22 cellular contexts compared by ENCODE assay signal in the genomic region with DNA sequence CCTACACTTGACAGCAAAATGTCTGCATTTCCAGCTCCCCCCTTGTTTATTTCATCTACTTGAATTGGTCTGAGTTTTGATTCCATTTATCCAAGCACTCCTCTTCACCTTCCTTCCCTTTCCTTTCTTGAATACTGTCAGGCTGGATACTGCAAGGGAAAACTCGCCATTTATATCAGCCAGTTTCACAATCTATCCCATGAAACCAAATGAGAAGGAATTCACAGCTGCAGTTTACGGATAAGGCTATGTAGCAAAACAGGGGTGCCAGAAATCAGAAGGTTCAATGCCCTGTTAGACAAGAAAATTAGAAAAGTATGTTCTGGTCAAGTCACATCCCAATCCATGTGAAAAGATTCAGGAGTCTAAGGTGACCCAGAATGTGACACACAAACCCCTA. TPM values are rescaled to one million over a fixed set of nuclear protein-coding genes. Genes with fewer than 3 reads are reported as not detected.
DNase-seq lines count a peak whose midpoint lies in the region; ATAC-seq, FAIRE-seq and TF ChIP-seq lines count a peak whose summit lies in the region.
"Had no signal": no experiment of that assay in that cellular context is flagged by ENCODE, and none has a peak within 500 bp of the region (broad histone marks: within the 10 kb centered on the region; RNA-seq: fewer than 3 reads in every experiment).

No MANE protein-coding gene starts in this region.

- H2AFZ ChIP-seq in Karpas-422 (ENCODE audit: low read length) (no peak overlapping the region), GM12878 (ENCODE audit: control insufficient read depth, low read depth, low read length) (no peak overlapping the region)

- no peaks in the 10 kb centered on the region for H3K9me3 ChIP-seq in Karpas-422 (ENCODE audit: low read length)
- H3K9me3 ChIP-seq in GM12878 (replicated peaks; ENCODE audit: control insufficient read depth, insufficient read depth, low read length): no peaks in the 10 kb centered on the region
- no peaks in the 10 kb centered on the region for H3K9me3 ChIP-seq in gastrocnemius medialis
- H3K9me3 ChIP-seq in CD8-positive, alpha-beta T cell (ENCODE audit: low read length): no peaks in the 10 kb centered on the region
- H3K9me3 ChIP-seq: heart left ventricle had no signal

- H3K36me3 ChIP-seq in Karpas-422 (ENCODE audit: insufficient read depth, low read length) (no peaks in the 10 kb centered on the region), GM12878 (ENCODE audit: control insufficient read depth in 2 of 2, insufficient read depth in 2 of 2, low read length in 1 of 2) (no peaks in the 10 kb centered on the region), gastrocnemius medialis (no peaks in the 10 kb centered on the region)
- H3K36me3 ChIP-seq in CD8-positive, alpha-beta T cell (ENCODE audit: insufficient read depth, low read length): no peaks in the 10 kb centered on the region
- H3K36me3 ChIP-seq: heart left ventricle had no signal

- no peak for TF ChIP-seq CTCF in GM12878 (IDR thresholded peaks at IDR 0.05 in 2 of 3, conservative IDR thresholded peaks at IDR 0.05 in 1 of 3; ENCODE audit: control insufficient read depth in 2 of 3, extremely low read depth in 1 of 3, insufficient read depth in 1 of 3, low read depth in 3 of 3, low read length in 3 of 3)
- no peak for TF ChIP-seq CTCF in gastrocnemius medialis (IDR thresholded peaks at IDR 0.05 in 4 of 5, conservative IDR thresholded peaks at IDR 0.05 in 1 of 5)
- no peak for TF ChIP-seq CTCF in CD8-positive, alpha-beta T cell (IDR thresholded peaks at IDR 0.05)

- no peak for TF ChIP-seq EP300 in GM12878 (IDR thresholded peaks at IDR 0.05; ENCODE audit: borderline replicate concordance in 1 of 2, control insufficient read depth in 1 of 2, low read depth in 2 of 2, low read length in 2 of 2)

- H4K20me1 ChIP-seq in Karpas-422 (ENCODE audit: insufficient read depth, low read depth, low read length) (no peaks in the 10 kb centered on the region), GM12878 (ENCODE audit: control insufficient read depth, insufficient read depth) (no peaks in the 10 kb centered on the region)

- peak overlapping the region; percentile 96 for H3K27ac Mint-ChIP-seq in activated T-cell treated with anti-CD3 and anti-CD28 coated beads, Interleukin-2, amount 50 U/mL, for 24 hours
- no peak overlapping the region for H3K27ac Mint-ChIP-seq in CD8-positive, alpha-beta T cell

- FAIRE-seq in GM12878 (lab: Jason Lieb, UNC): no peak
- FAIRE-seq: D721Med, H1 had no signal

- no TSS peak for BruUV-seq in GM12878 (replicated peaks; lab: Mats Ljungman, UMichigan)

- no peak for TF ChIP-seq POLR2A in GM12878 (IDR thresholded peaks at IDR 0.05; ENCODE audit: low read depth, low read length)
- TF ChIP-seq POLR2A in gastrocnemius medialis (IDR thresholded peaks at IDR 0.05): no peak

- POLR2A ChIA-PET in GM12878 (lab: Charles Lee): interaction anchor here (1.0 to 2.3 kb wide), 2 partner anchors 27 to 29 kb away, joined by 3 to 8 read pairs; a partner anchor contains a TSS
- POLR2A ChIA-PET in CD8-positive, alpha-beta T cell (lab: Charles Lee): no interaction called here

- H3K4me3 ChIP-seq in Karpas-422 (ENCODE audit: low read length) (no peak overlapping the region), GM12878 (no peak overlapping the region), gastrocnemius medialis (no peak overlapping the region)
- H3K4me3 ChIP-seq in CD8-positive, alpha-beta T cell (ENCODE audit: low read depth, low read length): no peak overlapping the region
- H3K4me3 ChIP-seq: heart left ventricle had no signal

- peaks cover 96% of the 10 kb centered on the region for H3K79me2 ChIP-seq in Karpas-422 (ENCODE audit: low read length)
- H3K79me2 ChIP-seq in GM12878 (ENCODE audit: control insufficient read depth, insufficient read depth, low read length): peaks cover 67% of the 10 kb centered on the region

- no peaks in the 10 kb centered on the region for H3K9me2 ChIP-seq in Karpas-422 (replicated peaks; ENCODE audit: insufficient read depth, low read length)

- no peaks in the 10 kb centered on the region for H3K27me3 Mint-ChIP-seq in activated T-cell treated with anti-CD3 and anti-CD28 coated beads, Interleukin-2, amount 50 U/mL, for 24 hours
- no peaks in the 10 kb centered on the region for H3K27me3 Mint-ChIP-seq in CD8-positive, alpha-beta T cell (ENCODE audit: low read depth)

- peaks cover 35% of the 10 kb centered on the region for H3K36me3 Mint-ChIP-seq in activated T-cell treated with anti-CD3 and anti-CD28 coated beads, Interleukin-2, amount 50 U/mL, for 24 hours (ENCODE audit: low read depth)
- H3K36me3 Mint-ChIP-seq in CD8-positive, alpha-beta T cell: no peaks in the 10 kb centered on the region

- H3K9me3 Mint-ChIP-seq in activated T-cell treated with anti-CD3 and anti-CD28 coated beads, Interleukin-2, amount 50 U/mL, for 24 hours: peaks cover 3% of the 10 kb centered on the region
- H3K9me3 Mint-ChIP-seq in CD8-positive, alpha-beta T cell: no peaks in the 10 kb centered on the region

- SMC1A ChIA-PET in GM12878 (lab: Charles Lee; ENCODE audit: uncharacterized antibody, unreplicated experiment): interaction anchor here (1.2 to 3.8 kb wide), 5 partner anchors 10 to 29 kb away, joined by 3 to 20 read pairs (median 6); a partner anchor contains a TSS

- 91% methylated on average over 2 of the region's 2 CpGs for WGBS in GM12878 (ENCODE audit: insufficient coverage, insufficient replicate concordance, low lambda C conversion rate, missing lambda C conversion rate)

- no peak for ATAC-seq in GM12878
- ATAC-seq in gastrocnemius medialis: peak in 1 of 2 donors; percentile 51
- ATAC-seq in CD8-positive, alpha-beta T cell: no peak
- ATAC-seq: left cardiac atrium had no signal

- H3K27me3 ChIP-seq in Karpas-422 (ENCODE audit: low read length) (no peaks in the 10 kb centered on the region), GM12878 (replicated peaks in 1 of 2; ENCODE audit: control insufficient read depth in 2 of 2, insufficient read depth in 2 of 2, low read length in 1 of 2) (no peaks in the 10 kb centered on the region), gastrocnemius medialis (no peaks in the 10 kb centered on the region)
- H3K27me3 ChIP-seq in CD8-positive, alpha-beta T cell (ENCODE audit: insufficient read depth, low read length): no peaks in the 10 kb centered on the region
- H3K27me3 ChIP-seq: heart left ventricle had no signal

- intact Hi-C loops in GM12878 (cut with micrococcal nuclease; ENCODE audit: unreplicated experiment): no loop called here
- intact Hi-C loops in gastrocnemius medialis (cut with DNase I; ENCODE audit: low total_unique reads): no loop called here
- intact Hi-C loops in CD8-positive, alpha-beta T cell (cut with DNase I, micrococcal nuclease): no loop called here

- peak overlapping the region; percentile 56 for H3K4me2 ChIP-seq in Karpas-422 (ENCODE audit: low read depth, low read length, poor library complexity, severe bottlenecking)
- no peak overlapping the region for H3K4me2 ChIP-seq in GM12878 (ENCODE audit: control insufficient read depth, insufficient read depth)

- CTCF ChIA-PET in GM12878 (lab: Yijun Ruan, JAX): interaction anchor here (2.7 to 2.9 kb wide), 2 partner anchors 13 to 29 kb away, joined by 32 to 33 read pairs; a partner anchor contains a TSS
- CTCF ChIA-PET in CD8-positive, alpha-beta T cell (lab: Charles Lee): no interaction called here

- RAD21 ChIA-PET in GM12878 (lab: Charles Lee; ENCODE audit: unreplicated experiment): interaction anchor here (0.8 to 6.2 kb wide), 3 partner anchors 13 to 28 kb away, joined by 3 to 68 read pairs (median 4); a partner anchor contains a TSS

- no peak for TF ChIP-seq RAD21 in GM12878 (IDR thresholded peaks at IDR 0.05; ENCODE audit: insufficient read depth, low read depth, low read length)

- H3K4me1 ChIP-seq in Karpas-422 (ENCODE audit: low read length) (peaks cover 91% of the 10 kb centered on the region), GM12878 (ENCODE audit: control insufficient read depth, insufficient read depth, low read length) (peaks cover 50% of the 10 kb centered on the region), gastrocnemius medialis (peaks cover 31 to 33% of the 10 kb centered on the region in 2 donors)
- peaks cover 30% of the 10 kb centered on the region for H3K4me1 ChIP-seq in CD8-positive, alpha-beta T cell (ENCODE audit: insufficient read depth, low read length)

- H3K27ac ChIP-seq in Karpas-422 (ENCODE audit: low read length) (peak overlapping the region; percentile 82), GM12878 (ENCODE audit: control insufficient read depth, insufficient read depth) (peak overlapping the region; percentile 46; the same call in 1 of the 2 replicates), gastrocnemius medialis (peak overlapping the region; percentile 10 to 36 (median 20))
- no peak overlapping the region for H3K27ac ChIP-seq in CD8-positive, alpha-beta T cell (ENCODE audit: low read depth, low read length)
- H3K27ac ChIP-seq: C4-2B, heart left ventricle, RWPE1 had no signal

- in situ Hi-C loops in GM12878 (cut with MboI) (no loop called here), gastrocnemius medialis (cut with MboI; ENCODE audit: low sequenced_read_pairs in 4 of 4) (no loop called here)

- no peak for DNase-seq in activated T-cell treated with anti-CD3 and anti-CD28 coated beads, Interleukin-2, amount 50 U/mL, for 24 hours
- no peak for DNase-seq in activated T-cell treated with anti-CD3 and anti-CD28 coated beads for 4 hours
- DNase-seq in Karpas-422: no peak
- no peak for DNase-seq in GM12878 (ENCODE audit: low read depth, low spot score)
- DNase-seq in gastrocnemius medialis: no peak
- DNase-seq in stimulated activated CD4-positive, alpha-beta T cell treated with anti-CD3 and anti-CD28 coated beads, Interleukin-15, amount 100 ng/mL, for 24 hours: no peak
- DNase-seq in CD8-positive, alpha-beta T cell: no peak
- no peak for DNase-seq in 8988T
- DNase-seq: ACHN; anterior cingulate cortex; heart left ventricle; left cardiac atrium; mesenchymal stem cell; NCI-H1694 treated with DMSO at 0.1 percent for 48 hours; NCI-H526 treated with DMSO at 0.1 percent for 48 hours; stimulated activated CD8-positive, alpha-beta memory T cell treated with anti-CD3 and anti-CD28 coated beads, Interleukin-4, amount 100 ng/mL, for 48 hours; substantia nigra; T-helper 9 cell had no signal

- H3K4me1 Mint-ChIP-seq in activated T-cell treated with anti-CD3 and anti-CD28 coated beads, Interleukin-2, amount 50 U/mL, for 24 hours (ENCODE audit: low read depth): peaks cover 88% of the 10 kb centered on the region
- peaks cover 80% of the 10 kb centered on the region for H3K4me1 Mint-ChIP-seq in CD8-positive, alpha-beta T cell (ENCODE audit: low read depth)

- H3K9ac ChIP-seq in Karpas-422 (ENCODE audit: low read length): no peak overlapping the region
- no peak overlapping the region for H3K9ac ChIP-seq in GM12878 (ENCODE audit: control insufficient read depth, insufficient read depth, low read length)

- no peak overlapping the region for H3K4me3 Mint-ChIP-seq in activated T-cell treated with anti-CD3 and anti-CD28 coated beads, Interleukin-2, amount 50 U/mL, for 24 hours
- no peak overlapping the region for H3K4me3 Mint-ChIP-seq in CD8-positive, alpha-beta T cell

RNA-seq across cellular contexts. Expression of a gene that starts 28.1 kb away (rescaled TPM):
- 25.7 and 50.9 TPM in 2 replicates for total RNA-seq in Karpas-422 (2014; rRNA removed; shearing (Covaris generic); ENCODE audit: low replicate concordance)
- 43.8 and 44.1 TPM in 2 replicates for total RNA-seq in GM12878 (2013; cell fraction: nucleolus; rRNA removed)
- total RNA-seq in GM12878 (2014; rRNA removed) (22.0 and 26.2 TPM in 2 replicates), GM12878 (2014; rRNA removed; fragmentation: Illumina TruSeq; extraction: Trizol) (22.7 and 25.2 TPM in 2 replicates), GM12878 (2021) (45.0 and 46.2 TPM in 2 replicates), gastrocnemius medialis (10 to 100 TPM; 26.6 to 43.3 (median 29.5) TPM)
- 11.0 TPM for polyA plus RNA-seq in GM12878 (2011; ENCODE audit: low read depth)
- polyA plus RNA-seq in GM12878 (2011; rRNA removed) (34.8 and 37.0 TPM in 2 replicates), GM12878 (2014; fragmentation: Illumina TruSeq; extraction: Trizol) (34.8 and 40.7 TPM in 2 replicates), GM12878 (2014; fragmentation: Nextera tagmentation; extraction: Ambion mirVana) (10 to 100 TPM; 11.8 to 12.3 TPM), GM12878 (2014; rRNA removed) (19.5 and 23.7 TPM in 2 replicates), GM12878 (2016; fragmentation: Nextera tagmentation; extraction: Ambion mirVana) (10 to 100 TPM; 29.7 to 30.5 TPM)
- 22.1 and 22.8 TPM in 2 replicates for polyA plus RNA-seq in GM12878 (2011; cell fraction: cytosol; rRNA removed)
- 19.7 and 20.8 TPM in 2 replicates for polyA plus RNA-seq in GM12878 (2011; cell fraction: nucleus; rRNA removed)
- polyA plus RNA-seq in GM12878 (2012): 15.4 and 15.7 TPM in 2 replicates
- 52.4 and 62.0 TPM in 2 replicates for polyA minus RNA-seq in GM12878 (2011; rRNA and poly(A)+ RNA removed)
- polyA minus RNA-seq in GM12878 (2011; cell fraction: cytosol; rRNA and poly(A)+ RNA removed): 22.6 and 30.9 TPM in 2 replicates
- 18.3 and 26.8 TPM in 2 replicates for polyA minus RNA-seq in GM12878 (2011; cell fraction: nucleus; rRNA and poly(A)+ RNA removed)
- 10 to 100 TPM; 21.6 to 23.7 TPM for total RNA-seq in CD8-positive, alpha-beta T cell
